Comparison of ENCODE assay signal across 22 cellular contexts in genomic region chr17:29253037-29253436, GRCh38. TPM values are rescaled to one million over a fixed set of nuclear protein-coding genes. Genes with fewer than 3 reads are reported as not detected.
"Had no signal": no experiment of that assay in that cellular context is flagged by ENCODE, and none has a peak within 500 bp of the region (broad histone marks: within the 10 kb centered on the region; RNA-seq: fewer than 3 reads in every experiment).

No MANE protein-coding gene starts in this region.

- H3K4me2 ChIP-seq: smooth muscle cell had no signal

- H3K9me3 Mint-ChIP-seq: activated naive CD8-positive, alpha-beta T cell treated with anti-CD3 and anti-CD28 coated beads, Interleukin-2, amount 10 ng/mL, durations not matched to agents 7 days and 5 days; activated T-cell treated with anti-CD3 and anti-CD28 coated beads, Interleukin-2, amount 50 U/mL, for 4 hours had no signal

- H3K4me3 Mint-ChIP-seq: activated CD8-positive, alpha-beta memory T cell treated with anti-CD3 and anti-CD28 coated beads, Interleukin-2, amount 10 ng/mL, durations not matched to agents 7 days and 5 days; activated naive CD8-positive, alpha-beta T cell treated with anti-CD3 and anti-CD28 coated beads, Interleukin-2, amount 10 ng/mL, durations not matched to agents 7 days and 5 days; activated T-cell treated with anti-CD3 and anti-CD28 coated beads, Interleukin-2, amount 50 U/mL, for 4 hours had no signal

- H3K27me3 Mint-ChIP-seq: activated CD8-positive, alpha-beta memory T cell treated with anti-CD3 and anti-CD28 coated beads, Interleukin-2, amount 10 ng/mL, durations not matched to agents 7 days and 5 days; activated naive CD8-positive, alpha-beta T cell treated with anti-CD3 and anti-CD28 coated beads, Interleukin-2, amount 10 ng/mL, durations not matched to agents 7 days and 5 days had no signal

- ATAC-seq: activated CD8-positive, alpha-beta memory T cell treated with anti-CD3 and anti-CD28 coated beads, Interleukin-2, amount 10 ng/mL, durations not matched to agents 7 days and 5 days; activated T-cell treated with anti-CD3 and anti-CD28 coated beads, Interleukin-2, amount 50 U/mL, for 4 hours; heart left ventricle; left colon; lower lobe of right lung had no signal

- H3K9me3 ChIP-seq: heart left ventricle, lower lobe of right lung, ovary, right lobe of liver, thoracic aorta, upper lobe of right lung had no signal

- H3K27ac ChIP-seq: heart left ventricle, lower lobe of right lung, ovary, right lobe of liver, upper lobe of right lung had no signal

- H3K4me3 ChIP-seq: heart left ventricle, lower lobe of right lung, ovary, right lobe of liver, smooth muscle cell, thoracic aorta, upper lobe of right lung had no signal

- DNase-seq: activated CD4-positive, alpha-beta T cell treated with anti-CD3 and anti-CD28 coated beads, Interleukin-2, amount 50 U/mL, for 1 hour; activated CD4-positive, CD25-positive, alpha-beta regulatory T cell; activated CD8-positive, alpha-beta memory T cell treated with anti-CD3 and anti-CD28 coated beads, Interleukin-2, amount 10 ng/mL, durations not matched to agents 7 days and 5 days; activated gamma-delta T cell treated with Interleukin-2 at 50 U/mL for 16 hours; activated naive CD8-positive, alpha-beta T cell treated with anti-CD3 and anti-CD28 coated beads, Interleukin-2, amount 10 ng/mL, durations not matched to agents 7 days and 5 days; activated T-cell treated with anti-CD3 and anti-CD28 coated beads, Interleukin-2, amount 50 U/mL, for 4 hours; anterior cingulate cortex; cerebellar nuclear complex; effector CD8-positive, alpha-beta T cell; heart left ventricle; left colon; lower lobe of right lung; midbrain; ovary; right lobe of liver; upper lobe of right lung had no signal

- H3K27ac Mint-ChIP-seq: activated CD8-positive, alpha-beta memory T cell treated with anti-CD3 and anti-CD28 coated beads, Interleukin-2, amount 10 ng/mL, durations not matched to agents 7 days and 5 days; activated naive CD8-positive, alpha-beta T cell treated with anti-CD3 and anti-CD28 coated beads, Interleukin-2, amount 10 ng/mL, durations not matched to agents 7 days and 5 days had no signal

- H3K27me3 ChIP-seq: heart left ventricle, ovary, right lobe of liver, upper lobe of right lung had no signal

- H3K36me3 ChIP-seq: ovary, right lobe of liver, thoracic aorta, upper lobe of right lung had no signal

RNA-seq across cellular contexts. Expression of gene CRYBA1, which starts 6.4 kb away (rescaled TPM):
- total RNA-seq: activated CD8-positive, alpha-beta memory T cell treated with anti-CD3 and anti-CD28 coated beads, Interleukin-2, amount 10 ng/mL, durations not matched to agents 7 days and 5 days; activated naive CD8-positive, alpha-beta T cell treated with anti-CD3 and anti-CD28 coated beads, Interleukin-2, amount 10 ng/mL, durations not matched to agents 7 days and 5 days; activated T-cell treated with anti-CD3 and anti-CD28 coated beads, Interleukin-2, amount 50 U/mL, for 4 hours; endothelial cell of umbilical vein; frontal cortex; heart left ventricle; left colon; lower lobe of right lung; ovary; pulmonary artery endothelial cell; right lobe of liver; smooth muscle cell; thoracic aorta; upper lobe of right lung had no signal
- polyA plus RNA-seq: endothelial cell of umbilical vein, fibroblast of lung, heart left ventricle, ovary, smooth muscle cell had no signal
